Comparison of ENCODE assay signal across 8 cellular contexts in genomic region chr2:20365249-20365817, GRCh38. TPM values are rescaled to one million over a fixed set of nuclear protein-coding genes. Genes with fewer than 3 reads are reported as not detected.
DNase-seq lines count a peak whose midpoint lies in the region; ATAC-seq and TF ChIP-seq lines count a peak whose summit lies in the region.

No MANE protein-coding gene starts in this region.

- H3K9me3 Mint-ChIP-seq in chondrocyte (ENCODE audit: low read depth) = no peaks in the 10 kb centered on the region

- no peak overlapping the region for H3K27ac Mint-ChIP-seq in chondrocyte (ENCODE audit: unreplicated experiment)

- in situ Hi-C loops in GM13977 (cut with MboI; ENCODE audit: low pct_unique_long_range_greater_than_20kb, low sequenced_read_pairs, unreplicated experiment) = no loop called here

- peaks cover 9% of the 10 kb centered on the region for H3K27me3 Mint-ChIP-seq in chondrocyte (ENCODE audit: low read depth)

- H3K4me1 Mint-ChIP-seq in chondrocyte (ENCODE audit: low read depth) = no peaks in the 10 kb centered on the region

- TF ChIP-seq CTCF in GM13977 (IDR thresholded peaks at IDR 0.05; ENCODE audit: extremely low read depth, insufficient read depth, missing control alignments) = no peak
- no peak for TF ChIP-seq CTCF in chondrocyte (IDR thresholded peaks at IDR 0.05)

- DNase-seq in GM13977 (ENCODE audit: low spot score) (peak; percentile 63), HS-5 (ENCODE audit: low read depth) (peak; percentile 80), dedifferentiated amniotic fluid mesenchymal stem cell (ENCODE audit: extremely low spot score) (peak; percentile 40), chondrocyte (ENCODE audit: low spot score) (no peak), H4 (ENCODE audit: low spot score) (no peak), NCI-H1105 (lab: John Stamatoyannopoulos, UW) (no peak), NCI-H510A treated with DMSO at 0.1 percent for 48 hours (lab: John Stamatoyannopoulos, UW) (no peak)

- no peak overlapping the region for H3K4me3 Mint-ChIP-seq in chondrocyte (ENCODE audit: unreplicated experiment)

- ATAC-seq in GM21528 (IDR thresholded peaks at IDR 0.05; ENCODE audit: low FRiP score, unreplicated experiment) = peak; percentile 86

- H3K36me3 Mint-ChIP-seq in chondrocyte (ENCODE audit: low read depth) = no peaks in the 10 kb centered on the region

RNA-seq across cellular contexts. Expression of gene PUM2, which starts 14.7 kb away (rescaled TPM):
- total RNA-seq in chondrocyte = 67.7 to 73.1 TPM (median 70.0 TPM) in 3 replicates
- 8.3 and 12.6 TPM in 2 replicates for total RNA-seq in H4 (2014; rRNA removed; shearing (Covaris generic))

Comparison
In these comparisons a context has a peak if more than half of its experiments do, and no peak if none do; other contexts are left out.
1. DNase-seq: peak in GM13977 (single experiment), HS-5 (single experiment) and dedifferentiated amniotic fluid mesenchymal stem cell (single experiment); none in chondrocyte (single experiment), H4 (single experiment), NCI-H1105 (single experiment) and NCI-H510A treated with DMSO at 0.1 percent for 48 hours (single experiment).